ENCODE assay signal across 9 cellular contexts in genomic region chr6:107860144-107860543, GRCh38. TPM values are rescaled to one million over a fixed set of nuclear protein-coding genes. Genes with fewer than 3 reads are reported as not detected.
DNase-seq lines count a peak whose midpoint lies in the region; ATAC-seq and TF ChIP-seq lines count a peak whose summit lies in the region.
"Not testable (repeated sequence)": the region's sequence is repeated elsewhere in the genome, so short reads cannot be mapped to it uniquely, and the experiment has no call there.
"Had no signal": no experiment of that assay in that cellular context is flagged by ENCODE, and none has a peak within 500 bp of the region (broad histone marks: within the 10 kb centered on the region; RNA-seq: fewer than 3 reads in every experiment).

No MANE protein-coding gene starts in this region.

- H3K27ac Mint-ChIP-seq in endodermal cell: not testable (repeated sequence)

- not testable (repeated sequence) for H3K4me1 ChIP-seq in Panc1 (ENCODE audit: control insufficient read depth, insufficient read depth, low read length); endodermal cell (ENCODE audit: control insufficient read depth, insufficient read depth, low read length)

- intact Hi-C loops in Panc1 (cut with micrococcal nuclease; ENCODE audit: unreplicated experiment); left colon (cut with DNase I, micrococcal nuclease): not testable (repeated sequence)

- peak overlapping the region; percentile 19 to 31; a peak in 2 of 4 replicates for H3K4me3 ChIP-seq in Panc1 (ENCODE audit: low read depth in 2 of 2, low read length in 2 of 2)
- H3K4me3 ChIP-seq in endodermal cell (ENCODE audit: low read length): not testable (repeated sequence)

- not testable (repeated sequence) for H3K9ac ChIP-seq in endodermal cell (ENCODE audit: extremely low read depth, low read length, poor library complexity, severe bottlenecking)

- not testable (repeated sequence) for H3K36me3 ChIP-seq in Panc1 (ENCODE audit: control insufficient read depth, insufficient read depth, low read length); endodermal cell (ENCODE audit: control insufficient read depth, insufficient read depth, low read length)

- POLR2A ChIA-PET in Panc1 (lab: Charles Lee): interaction anchor here (0.5 kb wide), 1 partner anchor 79 kb away, joined by 4 read pairs; no protein-coding TSS in a partner anchor

- CTCF ChIA-PET in Panc1 (lab: Charles Lee): interaction anchor here (0.7 kb wide), 1 partner anchor 1383 kb away, joined by 3 read pairs; no protein-coding TSS in a partner anchor

- H3K9me3 Mint-ChIP-seq in endodermal cell: not testable (repeated sequence)

- not testable (repeated sequence) for H3K27ac ChIP-seq in Panc1 (ENCODE audit: low read length); endodermal cell (ENCODE audit: low read depth, low read length)

- in situ Hi-C loops in Panc1 (cut with HindIII; ENCODE audit: low pct_unique_long_range_greater_than_20kb, low sequenced_read_pairs): not testable (repeated sequence)

- H3K4me3 Mint-ChIP-seq in endodermal cell: peak overlapping the region; percentile 33

- not testable (repeated sequence) for H3K27me3 Mint-ChIP-seq in endodermal cell (ENCODE audit: insufficient read depth)

- not testable (repeated sequence) for H3K27me3 ChIP-seq in Panc1 (ENCODE audit: control insufficient read depth, insufficient read depth, low read length); endodermal cell (ENCODE audit: control insufficient read depth, insufficient read depth, low read length, poor library complexity, severe bottlenecking)

- WGBS in endodermal cell (ENCODE audit: insufficient coverage in 1 of 2, insufficient read length in 1 of 2), 2 experiments: 66 to 74% methylated on average over 15 to 18 of the region's 18 CpGs

- ATAC-seq in Panc1, left colon: not testable (repeated sequence)

- not testable (repeated sequence) for H3K36me3 Mint-ChIP-seq in endodermal cell (ENCODE audit: low read depth)

- not testable (repeated sequence) for TF ChIP-seq CTCF in Panc1 (IDR thresholded peaks at IDR 0.05); endodermal cell (conservative IDR thresholded peaks at IDR 0.05)

- not testable (repeated sequence) for BruUV-seq in Panc1 (replicated peaks; lab: Mats Ljungman, UMichigan)

- H3K9me3 ChIP-seq in Panc1 (ENCODE audit: control insufficient read depth, insufficient read depth, low read depth, low read length); endodermal cell (ENCODE audit: control insufficient read depth, low read length): not testable (repeated sequence)

- H3K4me1 Mint-ChIP-seq in endodermal cell: not testable (repeated sequence)

- peak; percentile 61 for DNase-seq in ELF-1 (ENCODE audit: low read depth, low spot score)
- DNase-seq in HT-29 (ENCODE audit: low spot score): peak; percentile 22
- DNase-seq in NCI-H1436 (lab: John Stamatoyannopoulos, UW): peak; percentile 5
- DNase-seq in NCI-H526 treated with DMSO at 0.1 percent for 48 hours (lab: John Stamatoyannopoulos, UW): peak; percentile 4
- DNase-seq in Panc1 (ENCODE audit: low read depth, low spot score): not testable (repeated sequence)
- peak; percentile 70 for DNase-seq in endodermal cell
- DNase-seq in left colon: peak; percentile 30 to 32
- DNase-seq in ureter (ENCODE audit: low spot score): peak; percentile 52

RNA-seq across cellular contexts. Expression of gene SCML4, which starts 36.0 kb away (rescaled TPM):
- 0.25 TPM in 1 of 2 replicates, not detected in the other for total RNA-seq in HT-29 (2014; rRNA removed; shearing (Covaris generic))
- total RNA-seq in Panc1 (2021; ENCODE audit: unreplicated experiment) (0.15 TPM), endodermal cell (not detected), left colon (1 to 10 TPM; 2.2 to 3.4 TPM), ureter (4.4 TPM)
- polyA plus RNA-seq in Panc1 (2012; ENCODE audit: insufficient read length): not detected
- polyA plus RNA-seq in endodermal cell (2013, experiment 1 of 2): 0.50 TPM
- 0.58 TPM for polyA plus RNA-seq in endodermal cell (2013, experiment 2 of 2)
- total RNA-seq: A172 had no signal
